ENCODE assay signal across 1 cellular context in the genomic region with DNA sequence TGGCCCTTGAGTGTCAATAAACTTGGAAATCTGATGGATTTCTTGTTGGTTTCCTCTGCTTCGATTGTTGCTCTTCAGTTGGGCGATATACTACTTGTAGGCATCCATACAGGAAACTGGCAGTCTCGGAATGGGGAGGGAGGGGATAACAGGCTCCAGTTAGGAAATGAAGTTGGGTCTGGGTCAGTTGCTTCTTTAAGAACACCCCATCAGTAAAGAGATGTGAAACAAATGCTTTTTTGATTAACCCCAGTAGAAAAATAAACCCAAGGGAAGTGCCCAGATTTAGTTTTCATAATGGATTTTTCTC.
TF ChIP-seq lines count a peak whose summit lies in the region.

No MANE protein-coding gene starts in this region.

TF ChIP-seq in WTC11, 78 proteins besides CTCF, POLR2A, EP300 and RAD21 (continued from another document):
- TF ChIP-seq, protein P1, sequence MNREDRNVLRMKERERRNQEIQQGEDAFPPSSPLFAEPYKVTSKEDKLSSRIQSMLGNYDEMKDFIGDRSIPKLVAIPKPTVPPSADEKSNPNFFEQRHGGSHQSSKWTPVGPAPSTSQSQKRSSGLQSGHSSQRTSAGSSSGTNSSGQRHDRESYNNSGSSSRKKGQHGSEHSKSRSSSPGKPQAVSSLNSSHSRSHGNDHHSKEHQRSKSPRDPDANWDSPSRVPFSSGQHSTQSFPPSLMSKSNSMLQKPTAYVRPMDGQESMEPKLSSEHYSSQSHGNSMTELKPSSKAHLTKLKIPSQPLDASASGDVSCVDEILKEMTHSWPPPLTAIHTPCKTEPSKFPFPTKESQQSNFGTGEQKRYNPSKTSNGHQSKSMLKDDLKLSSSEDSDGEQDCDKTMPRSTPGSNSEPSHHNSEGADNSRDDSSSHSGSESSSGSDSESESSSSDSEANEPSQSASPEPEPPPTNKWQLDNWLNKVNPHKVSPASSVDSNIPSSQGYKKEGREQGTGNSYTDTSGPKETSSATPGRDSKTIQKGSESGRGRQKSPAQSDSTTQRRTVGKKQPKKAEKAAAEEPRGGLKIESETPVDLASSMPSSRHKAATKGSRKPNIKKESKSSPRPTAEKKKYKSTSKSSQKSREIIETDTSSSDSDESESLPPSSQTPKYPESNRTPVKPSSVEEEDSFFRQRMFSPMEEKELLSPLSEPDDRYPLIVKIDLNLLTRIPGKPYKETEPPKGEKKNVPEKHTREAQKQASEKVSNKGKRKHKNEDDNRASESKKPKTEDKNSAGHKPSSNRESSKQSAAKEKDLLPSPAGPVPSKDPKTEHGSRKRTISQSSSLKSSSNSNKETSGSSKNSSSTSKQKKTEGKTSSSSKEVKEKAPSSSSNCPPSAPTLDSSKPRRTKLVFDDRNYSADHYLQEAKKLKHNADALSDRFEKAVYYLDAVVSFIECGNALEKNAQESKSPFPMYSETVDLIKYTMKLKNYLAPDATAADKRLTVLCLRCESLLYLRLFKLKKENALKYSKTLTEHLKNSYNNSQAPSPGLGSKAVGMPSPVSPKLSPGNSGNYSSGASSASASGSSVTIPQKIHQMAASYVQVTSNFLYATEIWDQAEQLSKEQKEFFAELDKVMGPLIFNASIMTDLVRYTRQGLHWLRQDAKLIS (CRISPR knock-in tag; IDR thresholded peaks at IDR 0.05; ENCODE audit: borderline replicate concordance) = no peak
- TF ChIP-seq JAZF1 (CRISPR knock-in tag; IDR thresholded peaks at IDR 0.05) (no peak), ESRRA (CRISPR knock-in tag; IDR thresholded peaks at IDR 0.05; ENCODE audit: borderline replicate concordance) (no peak), NR1H2 (CRISPR knock-in tag; IDR thresholded peaks at IDR 0.05) (no peak), ETV6 (CRISPR knock-in tag; IDR thresholded peaks at IDR 0.05) (no peak), TCF7 (CRISPR knock-in tag; IDR thresholded peaks at IDR 0.05; ENCODE audit: low read depth) (no peak), ZNF138 (CRISPR knock-in tag; conservative IDR thresholded peaks at IDR 0.05) (no peak), GABPB1 (CRISPR knock-in tag; IDR thresholded peaks at IDR 0.05) (no peak), NFATC4 (CRISPR knock-in tag; IDR thresholded peaks at IDR 0.05) (no peak)
- TF ChIP-seq, protein P2, sequence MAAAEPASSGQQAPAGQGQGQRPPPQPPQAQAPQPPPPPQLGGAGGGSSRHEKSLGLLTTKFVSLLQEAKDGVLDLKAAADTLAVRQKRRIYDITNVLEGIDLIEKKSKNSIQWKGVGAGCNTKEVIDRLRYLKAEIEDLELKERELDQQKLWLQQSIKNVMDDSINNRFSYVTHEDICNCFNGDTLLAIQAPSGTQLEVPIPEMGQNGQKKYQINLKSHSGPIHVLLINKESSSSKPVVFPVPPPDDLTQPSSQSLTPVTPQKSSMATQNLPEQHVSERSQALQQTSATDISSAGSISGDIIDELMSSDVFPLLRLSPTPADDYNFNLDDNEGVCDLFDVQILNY (CRISPR knock-in tag; IDR thresholded peaks at IDR 0.05) = no peak
- TF ChIP-seq, protein P3, sequence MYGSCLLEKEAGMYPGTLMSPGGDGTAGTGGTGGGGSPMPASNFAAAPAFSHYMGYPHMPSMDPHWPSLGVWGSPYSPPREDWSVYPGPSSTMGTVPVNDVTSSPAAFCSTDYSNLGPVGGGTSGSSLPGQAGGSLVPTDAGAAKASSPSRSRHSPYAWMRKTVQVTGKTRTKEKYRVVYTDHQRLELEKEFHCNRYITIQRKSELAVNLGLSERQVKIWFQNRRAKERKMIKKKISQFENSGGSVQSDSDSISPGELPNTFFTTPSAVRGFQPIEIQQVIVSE (CRISPR knock-in tag; IDR thresholded peaks at IDR 0.05; ENCODE audit: borderline replicate concordance) = no peak
- TF ChIP-seq, protein P4, sequence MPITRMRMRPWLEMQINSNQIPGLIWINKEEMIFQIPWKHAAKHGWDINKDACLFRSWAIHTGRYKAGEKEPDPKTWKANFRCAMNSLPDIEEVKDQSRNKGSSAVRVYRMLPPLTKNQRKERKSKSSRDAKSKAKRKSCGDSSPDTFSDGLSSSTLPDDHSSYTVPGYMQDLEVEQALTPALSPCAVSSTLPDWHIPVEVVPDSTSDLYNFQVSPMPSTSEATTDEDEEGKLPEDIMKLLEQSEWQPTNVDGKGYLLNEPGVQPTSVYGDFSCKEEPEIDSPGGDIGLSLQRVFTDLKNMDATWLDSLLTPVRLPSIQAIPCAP (CRISPR knock-in tag; IDR thresholded peaks at IDR 0.05) = no peak
